1 cellular context compared by ENCODE assay signal in the genomic region with DNA sequence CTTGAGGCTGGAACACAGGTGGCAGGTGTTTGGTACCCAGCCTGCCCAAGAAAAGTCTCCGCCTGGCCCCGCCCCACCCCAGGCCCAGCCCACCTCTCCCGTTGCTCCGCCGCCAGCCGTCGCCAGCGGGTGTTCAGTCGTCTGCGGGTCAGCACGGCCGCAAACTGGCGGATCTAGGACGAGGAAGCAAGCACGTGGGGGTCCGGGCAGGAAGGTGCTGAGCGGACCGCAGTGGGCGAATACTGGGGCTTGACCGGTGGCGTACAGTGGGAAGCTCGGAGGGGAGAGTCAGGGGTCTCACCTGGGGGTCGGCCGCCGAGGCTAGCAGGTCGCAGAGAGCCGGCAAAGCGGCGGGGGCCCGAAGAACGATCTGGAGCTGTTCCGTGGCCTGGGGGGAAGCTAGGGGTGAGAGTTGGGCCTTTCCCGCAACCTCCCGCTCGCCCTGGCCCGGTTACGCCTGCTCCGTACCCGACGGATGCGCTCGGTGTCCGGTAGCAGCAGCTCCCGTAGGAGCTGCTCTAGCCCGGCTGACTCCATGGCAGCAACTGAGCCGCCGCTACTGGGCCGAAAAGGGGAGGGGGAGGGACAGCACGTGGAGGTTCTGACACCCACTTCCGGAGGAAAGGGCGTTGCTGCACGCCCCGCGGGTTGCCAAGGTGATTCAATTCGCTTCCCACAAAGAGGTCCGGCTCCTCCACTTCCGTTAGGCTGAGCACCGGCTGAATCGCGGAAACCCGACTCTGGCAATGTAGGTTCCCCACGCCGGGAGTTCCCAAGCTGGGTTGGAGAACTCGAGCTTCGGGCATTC.
A peak's percentile ranks its signal among the peaks of the same experiment; 100 is the strongest.
TF ChIP-seq lines count a peak whose summit lies in the region.

A gene with protein sequence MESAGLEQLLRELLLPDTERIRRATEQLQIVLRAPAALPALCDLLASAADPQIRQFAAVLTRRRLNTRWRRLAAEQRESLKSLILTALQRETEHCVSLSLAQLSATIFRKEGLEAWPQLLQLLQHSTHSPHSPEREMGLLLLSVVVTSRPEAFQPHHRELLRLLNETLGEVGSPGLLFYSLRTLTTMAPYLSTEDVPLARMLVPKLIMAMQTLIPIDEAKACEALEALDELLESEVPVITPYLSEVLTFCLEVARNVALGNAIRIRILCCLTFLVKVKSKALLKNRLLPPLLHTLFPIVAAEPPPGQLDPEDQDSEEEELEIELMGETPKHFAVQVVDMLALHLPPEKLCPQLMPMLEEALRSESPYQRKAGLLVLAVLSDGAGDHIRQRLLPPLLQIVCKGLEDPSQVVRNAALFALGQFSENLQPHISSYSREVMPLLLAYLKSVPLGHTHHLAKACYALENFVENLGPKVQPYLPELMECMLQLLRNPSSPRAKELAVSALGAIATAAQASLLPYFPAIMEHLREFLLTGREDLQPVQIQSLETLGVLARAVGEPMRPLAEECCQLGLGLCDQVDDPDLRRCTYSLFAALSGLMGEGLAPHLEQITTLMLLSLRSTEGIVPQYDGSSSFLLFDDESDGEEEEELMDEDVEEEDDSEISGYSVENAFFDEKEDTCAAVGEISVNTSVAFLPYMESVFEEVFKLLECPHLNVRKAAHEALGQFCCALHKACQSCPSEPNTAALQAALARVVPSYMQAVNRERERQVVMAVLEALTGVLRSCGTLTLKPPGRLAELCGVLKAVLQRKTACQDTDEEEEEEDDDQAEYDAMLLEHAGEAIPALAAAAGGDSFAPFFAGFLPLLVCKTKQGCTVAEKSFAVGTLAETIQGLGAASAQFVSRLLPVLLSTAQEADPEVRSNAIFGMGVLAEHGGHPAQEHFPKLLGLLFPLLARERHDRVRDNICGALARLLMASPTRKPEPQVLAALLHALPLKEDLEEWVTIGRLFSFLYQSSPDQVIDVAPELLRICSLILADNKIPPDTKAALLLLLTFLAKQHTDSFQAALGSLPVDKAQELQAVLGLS (minus strand): TSS at position 566 of the 808 bp plus-strand sequence. CDS start 29 bp downstream, at position 537.

TF ChIP-seq in WTC11, 78 proteins besides CTCF, POLR2A, EP300 and RAD21 (continued from another document):
- TF ChIP-seq, protein P1, sequence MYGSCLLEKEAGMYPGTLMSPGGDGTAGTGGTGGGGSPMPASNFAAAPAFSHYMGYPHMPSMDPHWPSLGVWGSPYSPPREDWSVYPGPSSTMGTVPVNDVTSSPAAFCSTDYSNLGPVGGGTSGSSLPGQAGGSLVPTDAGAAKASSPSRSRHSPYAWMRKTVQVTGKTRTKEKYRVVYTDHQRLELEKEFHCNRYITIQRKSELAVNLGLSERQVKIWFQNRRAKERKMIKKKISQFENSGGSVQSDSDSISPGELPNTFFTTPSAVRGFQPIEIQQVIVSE (CRISPR knock-in tag; IDR thresholded peaks at IDR 0.05; ENCODE audit: borderline replicate concordance) = no peak
- TF ChIP-seq GABPB1 (CRISPR knock-in tag; IDR thresholded peaks at IDR 0.05) (peak; percentile 97), KAT7 (CRISPR knock-in tag; IDR thresholded peaks at IDR 0.05; ENCODE audit: borderline replicate concordance) (0 out of 2 replicates have a peak, but pooled peaks have one; percentile 59), JAZF1 (CRISPR knock-in tag; IDR thresholded peaks at IDR 0.05) (no peak), TCF7 (CRISPR knock-in tag; IDR thresholded peaks at IDR 0.05; ENCODE audit: low read depth) (no peak), JUN (CRISPR knock-in tag; IDR thresholded peaks at IDR 0.05) (no peak; the same call in 1 of the 2 replicates), ZNF671 (CRISPR knock-in tag; IDR thresholded peaks at IDR 0.05) (no peak), MYBL2 (CRISPR knock-in tag; IDR thresholded peaks at IDR 0.05) (peak; percentile 82), FOXJ3 (CRISPR knock-in tag; IDR thresholded peaks at IDR 0.05; ENCODE audit: borderline replicate concordance) (no peak), ZNF263 (CRISPR knock-in tag; IDR thresholded peaks at IDR 0.05; ENCODE audit: low read depth) (no peak), SMAD4 (CRISPR knock-in tag; IDR thresholded peaks at IDR 0.05) (no peak), NFE2L1 (CRISPR knock-in tag; IDR thresholded peaks at IDR 0.05) (peak; percentile 64; the same call in 1 of the 2 replicates), FOXP1 (CRISPR knock-in tag; IDR thresholded peaks at IDR 0.05; ENCODE audit: borderline replicate concordance) (peak; percentile 74; the same call in 1 of the 2 replicates)
- TF ChIP-seq, protein P2, sequence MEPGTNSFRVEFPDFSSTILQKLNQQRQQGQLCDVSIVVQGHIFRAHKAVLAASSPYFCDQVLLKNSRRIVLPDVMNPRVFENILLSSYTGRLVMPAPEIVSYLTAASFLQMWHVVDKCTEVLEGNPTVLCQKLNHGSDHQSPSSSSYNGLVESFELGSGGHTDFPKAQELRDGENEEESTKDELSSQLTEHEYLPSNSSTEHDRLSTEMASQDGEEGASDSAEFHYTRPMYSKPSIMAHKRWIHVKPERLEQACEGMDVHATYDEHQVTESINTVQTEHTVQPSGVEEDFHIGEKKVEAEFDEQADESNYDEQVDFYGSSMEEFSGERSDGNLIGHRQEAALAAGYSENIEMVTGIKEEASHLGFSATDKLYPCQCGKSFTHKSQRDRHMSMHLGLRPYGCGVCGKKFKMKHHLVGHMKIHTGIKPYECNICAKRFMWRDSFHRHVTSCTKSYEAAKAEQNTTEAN (CRISPR knock-in tag; IDR thresholded peaks at IDR 0.05) = peak; percentile 69; the same call in 1 of the 2 replicates
- TF ChIP-seq, protein P3, sequence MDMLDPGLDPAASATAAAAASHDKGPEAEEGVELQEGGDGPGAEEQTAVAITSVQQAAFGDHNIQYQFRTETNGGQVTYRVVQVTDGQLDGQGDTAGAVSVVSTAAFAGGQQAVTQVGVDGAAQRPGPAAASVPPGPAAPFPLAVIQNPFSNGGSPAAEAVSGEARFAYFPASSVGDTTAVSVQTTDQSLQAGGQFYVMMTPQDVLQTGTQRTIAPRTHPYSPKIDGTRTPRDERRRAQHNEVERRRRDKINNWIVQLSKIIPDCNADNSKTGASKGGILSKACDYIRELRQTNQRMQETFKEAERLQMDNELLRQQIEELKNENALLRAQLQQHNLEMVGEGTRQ (CRISPR knock-in tag; IDR thresholded peaks at IDR 0.05) = peak; percentile 86
- TF ChIP-seq, protein P4, sequence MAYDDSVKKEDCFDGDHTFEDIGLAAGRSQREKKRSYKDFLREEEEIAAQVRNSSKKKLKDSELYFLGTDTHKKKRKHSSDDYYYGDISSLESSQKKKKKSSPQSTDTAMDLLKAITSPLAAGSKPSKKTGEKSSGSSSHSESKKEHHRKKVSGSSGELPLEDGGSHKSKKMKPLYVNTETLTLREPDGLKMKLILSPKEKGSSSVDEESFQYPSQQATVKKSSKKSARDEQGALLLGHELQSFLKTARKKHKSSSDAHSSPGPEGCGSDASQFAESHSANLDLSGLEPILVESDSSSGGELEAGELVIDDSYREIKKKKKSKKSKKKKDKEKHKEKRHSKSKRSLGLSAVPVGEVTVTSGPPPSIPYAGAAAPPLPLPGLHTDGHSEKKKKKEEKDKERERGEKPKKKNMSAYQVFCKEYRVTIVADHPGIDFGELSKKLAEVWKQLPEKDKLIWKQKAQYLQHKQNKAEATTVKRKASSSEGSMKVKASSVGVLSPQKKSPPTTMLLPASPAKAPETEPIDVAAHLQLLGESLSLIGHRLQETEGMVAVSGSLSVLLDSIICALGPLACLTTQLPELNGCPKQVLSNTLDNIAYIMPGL (CRISPR knock-in tag; IDR thresholded peaks at IDR 0.05) = peak; percentile 50; the same call in 1 of the 2 replicates
- TF ChIP-seq, protein P5, sequence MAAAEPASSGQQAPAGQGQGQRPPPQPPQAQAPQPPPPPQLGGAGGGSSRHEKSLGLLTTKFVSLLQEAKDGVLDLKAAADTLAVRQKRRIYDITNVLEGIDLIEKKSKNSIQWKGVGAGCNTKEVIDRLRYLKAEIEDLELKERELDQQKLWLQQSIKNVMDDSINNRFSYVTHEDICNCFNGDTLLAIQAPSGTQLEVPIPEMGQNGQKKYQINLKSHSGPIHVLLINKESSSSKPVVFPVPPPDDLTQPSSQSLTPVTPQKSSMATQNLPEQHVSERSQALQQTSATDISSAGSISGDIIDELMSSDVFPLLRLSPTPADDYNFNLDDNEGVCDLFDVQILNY (CRISPR knock-in tag; IDR thresholded peaks at IDR 0.05) = peak; percentile 83; the same call in 1 of the 2 replicates
- TF ChIP-seq, protein P6, sequence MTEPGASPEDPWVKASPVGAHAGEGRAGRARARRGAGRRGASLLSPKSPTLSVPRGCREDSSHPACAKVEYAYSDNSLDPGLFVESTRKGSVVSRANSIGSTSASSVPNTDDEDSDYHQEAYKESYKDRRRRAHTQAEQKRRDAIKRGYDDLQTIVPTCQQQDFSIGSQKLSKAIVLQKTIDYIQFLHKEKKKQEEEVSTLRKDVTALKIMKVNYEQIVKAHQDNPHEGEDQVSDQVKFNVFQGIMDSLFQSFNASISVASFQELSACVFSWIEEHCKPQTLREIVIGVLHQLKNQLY (CRISPR knock-in tag; IDR thresholded peaks at IDR 0.05) = no peak
